1 cellular context compared by ENCODE assay signal in genomic region chr17:41824086-41824485, GRCh38.
TF ChIP-seq lines count a peak whose summit lies in the region.

No MANE protein-coding gene starts in this region.

TF ChIP-seq in GM23338, 12 proteins besides CTCF, POLR2A, EP300 and RAD21:
- TF ChIP-seq EZH2phosphoT487 (IDR thresholded peaks at IDR 0.05; ENCODE audit: unreplicated experiment) (no peak), ZNF331 (CRISPR knock-in tag; IDR thresholded peaks at IDR 0.05; ENCODE audit: low read depth) (no peak), CREB1 (CRISPR knock-in tag; IDR thresholded peaks at IDR 0.05; ENCODE audit: low read depth) (no peak), ETS1 (IDR thresholded peaks at IDR 0.05) (no peak), POLR2AphosphoS5 (IDR thresholded peaks at IDR 0.05; ENCODE audit: low read depth) (no peak), NANOG (IDR thresholded peaks at IDR 0.05; ENCODE audit: borderline replicate concordance) (no peak), ZNF462 (CRISPR knock-in tag; IDR thresholded peaks at IDR 0.05) (no peak), JUNB (IDR thresholded peaks at IDR 0.05; ENCODE audit: unreplicated experiment) (no peak), REST (IDR thresholded peaks at IDR 0.05; ENCODE audit: unreplicated experiment) (no peak), EZH2 (IDR thresholded peaks at IDR 0.05; ENCODE audit: low read depth, unreplicated experiment) (no peak)
